In genomic region chr21:36613554-36613953, GRCh38 we compare ENCODE assay signal across 18 cellular contexts.
DNase-seq lines count a peak whose midpoint lies in the region; ATAC-seq, FAIRE-seq and TF ChIP-seq lines count a peak whose summit lies in the region.
"Had no signal": no experiment of that assay in that cellular context is flagged by ENCODE, and none has a peak within 500 bp of the region (broad histone marks: within the 10 kb centered on the region; RNA-seq: fewer than 3 reads in every experiment).

No MANE protein-coding gene starts in this region.

- H3K36me3 Mint-ChIP-seq in GM23338 (ENCODE audit: low read depth): peaks cover 12% of the 10 kb centered on the region; the same call in 2 of the 3 replicates
- H3K36me3 Mint-ChIP-seq in astrocyte (ENCODE audit: low read depth, unreplicated experiment): peaks cover 4% of the 10 kb centered on the region
- peaks cover 28% of the 10 kb centered on the region for H3K36me3 Mint-ChIP-seq in WTC11
- no peaks in the 10 kb centered on the region for H3K36me3 Mint-ChIP-seq in activated CD8-positive, alpha-beta T cell treated with anti-CD3 and anti-CD28 coated beads for 36 hours (ENCODE audit: low read depth)
- H3K36me3 Mint-ChIP-seq: CD4-positive, CD25-positive, alpha-beta regulatory T cell; CD8-positive, alpha-beta T cell had no signal

- no peak overlapping the region for H3K18ac ChIP-seq in IMR-90 (ENCODE audit: low read depth, low read length)

- FAIRE-seq in astrocyte (lab: Jason Lieb, UNC): no peak
- FAIRE-seq: G401.6, GM12892, H1 had no signal

- H3K36me3 ChIP-seq in GM23338 (ENCODE audit: insufficient read depth) (no peaks in the 10 kb centered on the region; the same call in 1 of the 2 replicates), IMR-90 (ENCODE audit: control insufficient read depth, insufficient read depth, low read length) (no peaks in the 10 kb centered on the region), astrocyte (ENCODE audit: insufficient read depth, low read length) (no peaks in the 10 kb centered on the region)

- peaks cover 7% of the 10 kb centered on the region; the same call in 1 of the 2 replicates for H3K9me2 ChIP-seq in GM23338 (ENCODE audit: insufficient read depth)

- no peak overlapping the region for H3K14ac ChIP-seq in IMR-90 (replicated peaks; ENCODE audit: low read depth, low read length)

- H3K4me3 ChIP-seq in GM23338: no peak overlapping the region
- no peak overlapping the region for H3K4me3 ChIP-seq in IMR-90 (ENCODE audit: insufficient read depth, low read depth, low read length)
- H3K4me3 ChIP-seq in astrocyte (ENCODE audit: insufficient read depth, low read depth, low read length): no peak overlapping the region
- no peak overlapping the region for H3K4me3 ChIP-seq in choroid plexus epithelial cell (ENCODE audit: low read depth, low read length)

- no peak overlapping the region for H3K23ac ChIP-seq in IMR-90 (ENCODE audit: low read depth, low read length)

- H3K9me3 Mint-ChIP-seq in GM23338: peaks cover 44% of the 10 kb centered on the region
- peaks cover 16% of the 10 kb centered on the region for H3K9me3 Mint-ChIP-seq in astrocyte (ENCODE audit: unreplicated experiment)
- peaks cover 55% of the 10 kb centered on the region for H3K9me3 Mint-ChIP-seq in WTC11
- H3K9me3 Mint-ChIP-seq in activated CD8-positive, alpha-beta T cell treated with anti-CD3 and anti-CD28 coated beads for 36 hours: peaks cover 11% of the 10 kb centered on the region

- H3K9me1 ChIP-seq in IMR-90 (ENCODE audit: insufficient read depth, low read length): no peaks in the 10 kb centered on the region; the same call in 1 of the 2 replicates

- H4K20me1 ChIP-seq in GM23338 (replicated peaks; ENCODE audit: insufficient read depth) (no peaks in the 10 kb centered on the region), IMR-90 (ENCODE audit: insufficient read depth, low read length) (no peaks in the 10 kb centered on the region), astrocyte (ENCODE audit: insufficient read depth, low read length) (no peaks in the 10 kb centered on the region)

- no peak overlapping the region for H4K5ac ChIP-seq in IMR-90 (ENCODE audit: low read depth, low read length)

- no peak overlapping the region for H3K27ac ChIP-seq in GM23338 (ENCODE audit: low read depth)
- no peak overlapping the region for H3K27ac ChIP-seq in IMR-90 (ENCODE audit: insufficient read depth, low read length)
- H3K27ac ChIP-seq in astrocyte (ENCODE audit: low read depth, low read length): no peak overlapping the region

- no peak overlapping the region for H2AK5ac ChIP-seq in IMR-90 (ENCODE audit: low read depth, low read length)

- TF ChIP-seq CTCF in GM23338 (conservative IDR thresholded peaks at IDR 0.05; ENCODE audit: low read depth in 2 of 2) (no peak), IMR-90 (conservative IDR thresholded peaks at IDR 0.05; ENCODE audit: low read depth, low read length) (no peak), astrocyte (IDR thresholded peaks at IDR 0.05; ENCODE audit: insufficient read depth, low read depth, low read length) (no peak), choroid plexus epithelial cell (conservative IDR thresholded peaks at IDR 0.05; ENCODE audit: low read depth, low read length) (no peak), WTC11 (IDR thresholded peaks at IDR 0.05) (no peak)
- TF ChIP-seq CTCF in activated CD8-positive, alpha-beta T cell treated with anti-CD3 and anti-CD28 coated beads for 36 hours (IDR thresholded peaks at IDR 0.05): no peak

- no peak overlapping the region for H3K4me3 Mint-ChIP-seq in GM23338
- H3K4me3 Mint-ChIP-seq in astrocyte (ENCODE audit: unreplicated experiment): no peak overlapping the region
- H3K4me3 Mint-ChIP-seq in WTC11: no peak overlapping the region
- no peak overlapping the region for H3K4me3 Mint-ChIP-seq in activated CD8-positive, alpha-beta T cell treated with anti-CD3 and anti-CD28 coated beads for 36 hours
- H3K4me3 Mint-ChIP-seq: CD4-positive, CD25-positive, alpha-beta regulatory T cell; CD8-positive, alpha-beta T cell had no signal

- H2BK15ac ChIP-seq in IMR-90 (ENCODE audit: low read depth, low read length): no peak overlapping the region

- BruUV-seq in IMR-90 (replicated peaks; lab: Mats Ljungman, UMichigan): no TSS peak

- POLR2A ChIA-PET in IMR-90 (lab: Charles Lee; ENCODE audit: unreplicated experiment) (no interaction called here), WTC11 (lab: Charles Lee) (no interaction called here)
- POLR2A ChIA-PET in activated CD8-positive, alpha-beta T cell treated with anti-CD3 and anti-CD28 coated beads for 36 hours (lab: Charles Lee): no interaction called here

- H3K27me3 Mint-ChIP-seq in GM23338 (ENCODE audit: insufficient read depth, low read depth, poor library complexity) (peaks cover 6% of the 10 kb centered on the region), astrocyte (ENCODE audit: low read depth, unreplicated experiment) (peaks cover 23% of the 10 kb centered on the region), WTC11 (ENCODE audit: low read depth) (peaks cover 2% of the 10 kb centered on the region)
- H3K27me3 Mint-ChIP-seq in activated CD8-positive, alpha-beta T cell treated with anti-CD3 and anti-CD28 coated beads for 36 hours: peaks cover 1% of the 10 kb centered on the region

- TF ChIP-seq RAD21 in IMR-90 (IDR thresholded peaks at IDR 0.05; ENCODE audit: low read length): no peak

- H3K79me2 ChIP-seq in GM23338 (replicated peaks; ENCODE audit: insufficient read depth) (no peaks in the 10 kb centered on the region), astrocyte (ENCODE audit: insufficient read depth, low read length) (no peaks in the 10 kb centered on the region)

- H2AFZ ChIP-seq in GM23338 (0 out of 2 replicates have a peak overlapping the region, but pooled peaks have one; percentile 56), IMR-90 (replicated peaks; ENCODE audit: low read length, poor library complexity) (no peak overlapping the region), astrocyte (ENCODE audit: low read depth, low read length) (no peak overlapping the region)

- ATAC-seq in GM23338 (no peak), IMR-90 (ENCODE audit: low read depth) (no peak), WTC11 (no peak)
- ATAC-seq in activated CD8-positive, alpha-beta T cell treated with anti-CD3 and anti-CD28 coated beads for 36 hours: no peak
- ATAC-seq: CD8-positive, alpha-beta T cell had no signal

- dilution Hi-C loops in IMR-90 (cut with HindIII; ENCODE audit: low sequenced_read_pairs, unreplicated experiment): no loop called here

- H3K4me1 ChIP-seq in GM23338 (ENCODE audit: insufficient read depth): peaks cover 4% of the 10 kb centered on the region; the same call in 1 of the 2 replicates
- H3K4me1 ChIP-seq in IMR-90 (ENCODE audit: control insufficient read depth, insufficient read depth, low read length): peaks cover 6% of the 10 kb centered on the region
- peaks cover 9% of the 10 kb centered on the region for H3K4me1 ChIP-seq in astrocyte (ENCODE audit: insufficient read depth, low read length)
- H3K4me1 ChIP-seq: Caco-2 had no signal

- CTCF ChIA-PET in IMR-90 (lab: Yijun Ruan, JAX) (no interaction called here), WTC11 (lab: Charles Lee) (interaction anchor here (5.7 kb wide), 1 partner anchor 16 kb away, joined by 35 read pairs; no protein-coding TSS in a partner anchor)
- CTCF ChIA-PET in activated CD8-positive, alpha-beta T cell treated with anti-CD3 and anti-CD28 coated beads for 36 hours (lab: Charles Lee): no interaction called here

- no peak overlapping the region for H2AK9ac ChIP-seq in IMR-90 (replicated peaks; ENCODE audit: low read depth, low read length, poor library complexity)

- no peak overlapping the region for H2BK120ac ChIP-seq in IMR-90 (ENCODE audit: low read depth, low read length)

- H3K4ac ChIP-seq in IMR-90 (ENCODE audit: low read depth, low read length): no peak overlapping the region

- no peak overlapping the region for H2BK5ac ChIP-seq in IMR-90 (ENCODE audit: low read depth, low read length, poor library complexity, severe bottlenecking)

- H3F3A ChIP-seq in GM23338 (replicated peaks; ENCODE audit: low read depth): no peaks in the 10 kb centered on the region

- H3K79me1 ChIP-seq in IMR-90 (ENCODE audit: low read depth in 1 of 2, low read length in 2 of 2): no peaks in the 10 kb centered on the region

- no peak for TF ChIP-seq POLR2A in IMR-90 (IDR thresholded peaks at IDR 0.05; ENCODE audit: low read depth, low read length)

- WGBS in IMR-90 (ENCODE audit: extremely low coverage in 2 of 2, insufficient read length in 1 of 2), 2 experiments: 100% methylated on average over 1 of the region's 3 CpGs; no CpG with 5 or more reads in 1 of the 2 experiments

- in situ Hi-C loops in IMR-90 (cut with MboI; ENCODE audit: low sequenced_read_pairs): no loop called here

- H3K9ac ChIP-seq in IMR-90 (ENCODE audit: low read depth, low read length): no peak overlapping the region
- H3K9ac ChIP-seq in astrocyte (ENCODE audit: low read length): no peak overlapping the region

- no peak overlapping the region for H3K4me2 ChIP-seq in GM23338
- H3K4me2 ChIP-seq in IMR-90 (ENCODE audit: low read depth, low read length): no peak overlapping the region
- H3K4me2 ChIP-seq in astrocyte (ENCODE audit: low read length): peak overlapping the region; percentile 36

- peaks cover 14% of the 10 kb centered on the region for H3K9me3 ChIP-seq in IMR-90 (ENCODE audit: control insufficient read depth, insufficient read depth, low read length)
- H3K9me3 ChIP-seq in astrocyte (ENCODE audit: insufficient read depth, low read depth, low read length): no peaks in the 10 kb centered on the region
- H3K9me3 ChIP-seq: Caco-2 had no signal

- DNase-seq in GM23338 (ENCODE audit: low spot score): no peak
- DNase-seq in IMR-90: no peak
- no peak for DNase-seq in astrocyte (ENCODE audit: low read depth)
- peak; percentile 31 for DNase-seq in choroid plexus epithelial cell (ENCODE audit: low read depth)
- DNase-seq in iPS-NIHi7 (ENCODE audit: extremely low spot score): no peak
- DNase-seq in WTC11 (ENCODE audit: low spot score): no peak
- DNase-seq in NCI-H1417 (lab: John Stamatoyannopoulos, UW): no peak
- DNase-seq in activated CD8-positive, alpha-beta T cell treated with anti-CD3 and anti-CD28 coated beads for 36 hours: no peak
- DNase-seq: C1 segment of cervical spinal cord; Caco-2; CD4-positive, CD25-positive, alpha-beta regulatory T cell; CD8-positive, alpha-beta T cell; DMS153; DND-41; H7 had no signal

- intact Hi-C loops in IMR-90 (cut with micrococcal nuclease): no loop called here
- intact Hi-C loops in activated CD8-positive, alpha-beta T cell treated with anti-CD3 and anti-CD28 coated beads for 36 hours (cut with micrococcal nuclease): no loop called here

- H2BK20ac ChIP-seq in IMR-90 (ENCODE audit: low read depth, low read length): no peak overlapping the region

- peaks cover 1% of the 10 kb centered on the region; the same call in 2 of the 3 replicates for H3K4me1 Mint-ChIP-seq in GM23338
- no peaks in the 10 kb centered on the region for H3K4me1 Mint-ChIP-seq in astrocyte (ENCODE audit: low read depth, unreplicated experiment)
- peaks cover 5% of the 10 kb centered on the region for H3K4me1 Mint-ChIP-seq in WTC11
- H3K4me1 Mint-ChIP-seq in activated CD8-positive, alpha-beta T cell treated with anti-CD3 and anti-CD28 coated beads for 36 hours (ENCODE audit: low read depth): no peaks in the 10 kb centered on the region
- H3K4me1 Mint-ChIP-seq: CD4-positive, CD25-positive, alpha-beta regulatory T cell had no signal

- H3K56ac ChIP-seq in IMR-90 (ENCODE audit: extremely low read depth, insufficient read depth, low read length): no peak overlapping the region

- no peak overlapping the region for H4K8ac ChIP-seq in IMR-90 (ENCODE audit: low read depth in 2 of 2, low read length in 2 of 2)

- H4K91ac ChIP-seq in IMR-90 (ENCODE audit: insufficient read depth, low read depth, low read length): no peak overlapping the region

- no peak overlapping the region for H3K27ac Mint-ChIP-seq in GM23338
- H3K27ac Mint-ChIP-seq in astrocyte (ENCODE audit: unreplicated experiment): no peak overlapping the region
- no peak overlapping the region for H3K27ac Mint-ChIP-seq in WTC11
- H3K27ac Mint-ChIP-seq in activated CD8-positive, alpha-beta T cell treated with anti-CD3 and anti-CD28 coated beads for 36 hours: no peak overlapping the region
- H3K27ac Mint-ChIP-seq: CD4-positive, CD25-positive, alpha-beta regulatory T cell; CD8-positive, alpha-beta T cell had no signal

- H3K27me3 ChIP-seq in GM23338 (ENCODE audit: insufficient read depth): no peaks in the 10 kb centered on the region
- H3K27me3 ChIP-seq in IMR-90 (ENCODE audit: control insufficient read depth, insufficient read depth, low read length): peaks cover 16% of the 10 kb centered on the region
- peaks cover 6% of the 10 kb centered on the region for H3K27me3 ChIP-seq in astrocyte (ENCODE audit: insufficient read depth, low read length)
